In the genomic region with DNA sequence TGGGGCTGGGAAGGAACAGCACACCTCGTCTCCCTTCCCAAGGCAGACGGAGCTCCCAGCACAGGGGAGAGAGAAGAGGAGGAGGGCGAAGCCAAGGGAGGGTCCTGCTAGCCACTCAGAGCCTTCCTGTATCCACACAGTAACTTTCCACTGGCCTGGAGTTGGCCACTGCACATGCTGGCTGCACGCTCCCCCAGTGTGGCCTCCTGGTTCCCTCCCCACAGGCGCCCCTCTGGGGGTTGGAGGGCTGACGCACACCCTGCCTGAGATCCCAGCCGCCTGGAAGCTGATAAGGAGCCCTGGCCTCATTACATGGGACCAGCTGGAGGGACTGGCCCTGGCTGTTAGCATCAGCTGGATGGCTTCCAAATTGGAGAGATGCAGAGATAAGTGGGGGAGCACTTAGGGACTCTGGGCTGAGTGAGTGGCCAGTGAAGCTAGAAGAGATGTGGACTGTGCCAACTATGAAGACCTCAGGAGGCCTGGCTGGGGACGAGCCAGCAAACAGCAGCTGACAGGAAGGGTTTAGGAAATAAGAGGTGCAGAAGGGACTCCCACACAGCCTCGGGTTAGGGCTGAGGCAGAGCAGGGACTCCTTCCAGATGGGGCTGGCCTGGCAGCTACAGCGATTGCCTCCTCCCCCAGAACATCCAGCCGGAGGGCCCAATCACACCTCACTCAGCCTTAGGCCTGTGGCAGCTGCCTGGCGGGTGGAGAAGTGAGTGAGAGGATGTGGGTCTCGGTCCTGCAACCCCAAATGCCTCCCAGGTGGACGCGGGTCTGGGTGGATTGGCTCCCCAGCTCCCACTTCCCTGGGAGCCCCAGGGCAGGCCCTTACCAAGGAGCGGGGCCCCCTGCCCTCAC, we compare ENCODE assay signal across 1 cellular context.
TF ChIP-seq lines count a peak whose summit lies in the region.

No MANE protein-coding gene starts in this region.

TF ChIP-seq in K562, 482 proteins besides CTCF, POLR2A, EP300 and RAD21 (continued from another document and continues in another):
- TF ChIP-seq ZBTB40 (IDR thresholded peaks at IDR 0.05) = no peak
- TF ChIP-seq ZBTB40 (CRISPR knock-in tag; IDR thresholded peaks at IDR 0.05) = no peak
- TF ChIP-seq ZBTB12 (CRISPR knock-in tag; IDR thresholded peaks at IDR 0.05) = peak; percentile 83
- no peak for TF ChIP-seq BRF1 (IDR thresholded peaks at IDR 0.05; ENCODE audit: borderline replicate concordance, extremely low read depth, insufficient read length)
- no peak for TF ChIP-seq ZNF696 (CRISPR knock-in tag; conservative IDR thresholded peaks at IDR 0.05)
- no peak for TF ChIP-seq C11orf30 (IDR thresholded peaks at IDR 0.05; ENCODE audit: low read depth)
- TF ChIP-seq NCOA1 (IDR thresholded peaks at IDR 0.05; ENCODE audit: low read depth) = peak; percentile 92
- no peak for TF ChIP-seq ZNF347 (CRISPR knock-in tag; IDR thresholded peaks at IDR 0.05; ENCODE audit: low read depth)
- TF ChIP-seq RHOXF2B (CRISPR knock-in tag; conservative IDR thresholded peaks at IDR 0.05) = no peak
- peak; percentile 58; the same call in 1 of the 2 replicates for TF ChIP-seq GABPA (tag; conservative IDR thresholded peaks at IDR 0.05; ENCODE audit: low read depth)
- peak; percentile 84; the same call in 1 of the 2 replicates for TF ChIP-seq RB1 (IDR thresholded peaks at IDR 0.05; ENCODE audit: low read depth)
- TF ChIP-seq MEF2D (tag; conservative IDR thresholded peaks at IDR 0.05; ENCODE audit: low read depth) = peak; percentile 79
- TF ChIP-seq THRB (CRISPR knock-in tag; conservative IDR thresholded peaks at IDR 0.05) = no peak
- peak; percentile 99 for TF ChIP-seq GATAD2B (IDR thresholded peaks at IDR 0.05; ENCODE audit: borderline replicate concordance)
- TF ChIP-seq NELFE (IDR thresholded peaks at IDR 0.05; ENCODE audit: insufficient read depth, insufficient read length) = no peak
- peak; percentile 23; the same call in 1 of the 2 replicates for TF ChIP-seq NFE2 (IDR thresholded peaks at IDR 0.05; ENCODE audit: low read depth)
- TF ChIP-seq TBP (optimal IDR thresholded peaks at IDR 0.05; ENCODE audit: low read depth, low read length) = no peak
- TF ChIP-seq ZNF408 (CRISPR knock-in tag; IDR thresholded peaks at IDR 0.05; ENCODE audit: low read depth) = no peak
- no peak for TF ChIP-seq NR2C1 (IDR thresholded peaks at IDR 0.05)
- peak; percentile 81 for TF ChIP-seq NR2C1 (tag; IDR thresholded peaks at IDR 0.05)
- no peak for TF ChIP-seq RBM17 (IDR thresholded peaks at IDR 0.05; ENCODE audit: borderline replicate concordance, low read depth, low read length)
- TF ChIP-seq MYNN (IDR thresholded peaks at IDR 0.05) = peak; percentile 97
- TF ChIP-seq MYNN (CRISPR knock-in tag; IDR thresholded peaks at IDR 0.05) = no peak
- TF ChIP-seq CREBBP (IDR thresholded peaks at IDR 0.05; ENCODE audit: low read depth, low read length) = no peak
- TF ChIP-seq HSF4 (CRISPR knock-in tag; IDR thresholded peaks at IDR 0.05; ENCODE audit: borderline replicate concordance) = no peak
- TF ChIP-seq PML (IDR thresholded peaks at IDR 0.05; ENCODE audit: low read length) = peak; percentile 95
- TF ChIP-seq ZNF133 (CRISPR knock-in tag; IDR thresholded peaks at IDR 0.05) = no peak
- peak; percentile 73 to 98; a peak in 3 of 4 replicates for TF ChIP-seq RCOR1 (IDR thresholded peaks at IDR 0.05; ENCODE audit: borderline replicate concordance in 1 of 2, low read depth in 2 of 2, low read length in 2 of 2)
- no peak for TF ChIP-seq ZBTB26 (CRISPR knock-in tag; IDR thresholded peaks at IDR 0.05)
- TF ChIP-seq, protein P1, sequence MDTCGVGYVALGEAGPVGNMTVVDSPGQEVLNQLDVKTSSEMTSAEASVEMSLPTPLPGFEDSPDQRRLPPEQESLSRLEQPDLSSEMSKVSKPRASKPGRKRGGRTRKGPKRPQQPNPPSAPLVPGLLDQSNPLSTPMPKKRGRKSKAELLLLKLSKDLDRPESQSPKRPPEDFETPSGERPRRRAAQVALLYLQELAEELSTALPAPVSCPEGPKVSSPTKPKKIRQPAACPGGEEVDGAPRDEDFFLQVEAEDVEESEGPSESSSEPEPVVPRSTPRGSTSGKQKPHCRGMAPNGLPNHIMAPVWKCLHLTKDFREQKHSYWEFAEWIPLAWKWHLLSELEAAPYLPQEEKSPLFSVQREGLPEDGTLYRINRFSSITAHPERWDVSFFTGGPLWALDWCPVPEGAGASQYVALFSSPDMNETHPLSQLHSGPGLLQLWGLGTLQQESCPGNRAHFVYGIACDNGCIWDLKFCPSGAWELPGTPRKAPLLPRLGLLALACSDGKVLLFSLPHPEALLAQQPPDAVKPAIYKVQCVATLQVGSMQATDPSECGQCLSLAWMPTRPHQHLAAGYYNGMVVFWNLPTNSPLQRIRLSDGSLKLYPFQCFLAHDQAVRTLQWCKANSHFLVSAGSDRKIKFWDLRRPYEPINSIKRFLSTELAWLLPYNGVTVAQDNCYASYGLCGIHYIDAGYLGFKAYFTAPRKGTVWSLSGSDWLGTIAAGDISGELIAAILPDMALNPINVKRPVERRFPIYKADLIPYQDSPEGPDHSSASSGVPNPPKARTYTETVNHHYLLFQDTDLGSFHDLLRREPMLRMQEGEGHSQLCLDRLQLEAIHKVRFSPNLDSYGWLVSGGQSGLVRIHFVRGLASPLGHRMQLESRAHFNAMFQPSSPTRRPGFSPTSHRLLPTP (IDR thresholded peaks at IDR 0.05; ENCODE audit: borderline replicate concordance, extremely low read depth, insufficient read length) = no peak
- peak; percentile 99 for TF ChIP-seq DACH1 (IDR thresholded peaks at IDR 0.05; ENCODE audit: partially characterized antibody)
- peak; percentile 96 for TF ChIP-seq VEZF1 (CRISPR knock-in tag; IDR thresholded peaks at IDR 0.05)
- TF ChIP-seq ZNF592 (IDR thresholded peaks at IDR 0.05) = peak; percentile 92
- no peak for TF ChIP-seq SAFB (IDR thresholded peaks at IDR 0.05; ENCODE audit: borderline replicate concordance, low read depth, low read length)
